Comparison of ENCODE assay signal across 1 cellular context in the genomic region with DNA sequence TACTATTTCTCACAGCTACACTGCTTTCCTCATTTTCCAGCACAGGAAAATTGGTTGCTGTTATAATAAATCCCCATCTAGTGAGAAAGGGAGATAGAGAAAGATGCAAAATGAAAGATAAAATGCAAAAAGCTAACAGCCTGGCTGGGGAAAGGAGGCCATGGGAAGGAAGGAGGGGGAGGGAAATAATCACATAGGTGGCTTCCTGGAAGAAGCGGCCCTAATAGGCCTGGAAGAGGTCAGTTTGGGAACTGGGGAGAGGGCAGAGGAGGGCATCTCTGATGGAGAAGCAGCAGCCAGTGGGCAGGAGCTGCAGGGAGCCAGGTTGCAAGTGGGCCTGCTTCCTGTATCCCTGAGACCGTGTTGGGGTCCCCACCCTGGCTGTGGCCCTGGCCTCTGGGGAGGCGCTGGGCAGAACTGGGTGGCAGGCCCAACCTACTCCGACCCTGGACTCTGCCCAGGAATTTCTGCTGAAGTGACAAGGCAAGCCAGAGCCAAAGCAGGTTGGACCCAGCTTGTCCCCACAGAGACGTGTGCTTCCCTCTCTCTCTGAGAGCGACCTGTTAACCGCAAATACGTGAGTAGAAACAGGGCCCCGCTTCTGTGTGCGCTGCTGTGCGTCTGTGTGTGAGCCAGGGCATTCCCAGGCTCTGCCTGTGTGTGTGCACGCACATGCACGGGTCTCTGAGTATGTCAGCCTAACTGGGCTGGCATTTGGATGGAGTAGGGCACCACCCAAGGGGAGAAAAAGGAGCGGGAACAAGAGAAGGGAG.
TF ChIP-seq lines count a peak whose summit lies in the region.

No MANE protein-coding gene starts in this region.

TF ChIP-seq in HepG2, 621 proteins besides CTCF, POLR2A, EP300 and RAD21 (continued from another document and continues in another):
- TF ChIP-seq, protein P1, sequence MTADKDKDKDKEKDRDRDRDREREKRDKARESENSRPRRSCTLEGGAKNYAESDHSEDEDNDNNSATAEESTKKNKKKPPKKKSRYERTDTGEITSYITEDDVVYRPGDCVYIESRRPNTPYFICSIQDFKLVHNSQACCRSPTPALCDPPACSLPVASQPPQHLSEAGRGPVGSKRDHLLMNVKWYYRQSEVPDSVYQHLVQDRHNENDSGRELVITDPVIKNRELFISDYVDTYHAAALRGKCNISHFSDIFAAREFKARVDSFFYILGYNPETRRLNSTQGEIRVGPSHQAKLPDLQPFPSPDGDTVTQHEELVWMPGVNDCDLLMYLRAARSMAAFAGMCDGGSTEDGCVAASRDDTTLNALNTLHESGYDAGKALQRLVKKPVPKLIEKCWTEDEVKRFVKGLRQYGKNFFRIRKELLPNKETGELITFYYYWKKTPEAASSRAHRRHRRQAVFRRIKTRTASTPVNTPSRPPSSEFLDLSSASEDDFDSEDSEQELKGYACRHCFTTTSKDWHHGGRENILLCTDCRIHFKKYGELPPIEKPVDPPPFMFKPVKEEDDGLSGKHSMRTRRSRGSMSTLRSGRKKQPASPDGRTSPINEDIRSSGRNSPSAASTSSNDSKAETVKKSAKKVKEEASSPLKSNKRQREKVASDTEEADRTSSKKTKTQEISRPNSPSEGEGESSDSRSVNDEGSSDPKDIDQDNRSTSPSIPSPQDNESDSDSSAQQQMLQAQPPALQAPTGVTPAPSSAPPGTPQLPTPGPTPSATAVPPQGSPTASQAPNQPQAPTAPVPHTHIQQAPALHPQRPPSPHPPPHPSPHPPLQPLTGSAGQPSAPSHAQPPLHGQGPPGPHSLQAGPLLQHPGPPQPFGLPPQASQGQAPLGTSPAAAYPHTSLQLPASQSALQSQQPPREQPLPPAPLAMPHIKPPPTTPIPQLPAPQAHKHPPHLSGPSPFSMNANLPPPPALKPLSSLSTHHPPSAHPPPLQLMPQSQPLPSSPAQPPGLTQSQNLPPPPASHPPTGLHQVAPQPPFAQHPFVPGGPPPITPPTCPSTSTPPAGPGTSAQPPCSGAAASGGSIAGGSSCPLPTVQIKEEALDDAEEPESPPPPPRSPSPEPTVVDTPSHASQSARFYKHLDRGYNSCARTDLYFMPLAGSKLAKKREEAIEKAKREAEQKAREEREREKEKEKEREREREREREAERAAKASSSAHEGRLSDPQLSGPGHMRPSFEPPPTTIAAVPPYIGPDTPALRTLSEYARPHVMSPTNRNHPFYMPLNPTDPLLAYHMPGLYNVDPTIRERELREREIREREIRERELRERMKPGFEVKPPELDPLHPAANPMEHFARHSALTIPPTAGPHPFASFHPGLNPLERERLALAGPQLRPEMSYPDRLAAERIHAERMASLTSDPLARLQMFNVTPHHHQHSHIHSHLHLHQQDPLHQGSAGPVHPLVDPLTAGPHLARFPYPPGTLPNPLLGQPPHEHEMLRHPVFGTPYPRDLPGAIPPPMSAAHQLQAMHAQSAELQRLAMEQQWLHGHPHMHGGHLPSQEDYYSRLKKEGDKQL (CRISPR knock-in tag; IDR thresholded peaks at IDR 0.05; ENCODE audit: low read depth) = no peak
- TF ChIP-seq FOXK2 (IDR thresholded peaks at IDR 0.05) = no peak
- TF ChIP-seq WIZ (CRISPR knock-in tag; IDR thresholded peaks at IDR 0.05) = no peak
- TF ChIP-seq, protein P2, sequence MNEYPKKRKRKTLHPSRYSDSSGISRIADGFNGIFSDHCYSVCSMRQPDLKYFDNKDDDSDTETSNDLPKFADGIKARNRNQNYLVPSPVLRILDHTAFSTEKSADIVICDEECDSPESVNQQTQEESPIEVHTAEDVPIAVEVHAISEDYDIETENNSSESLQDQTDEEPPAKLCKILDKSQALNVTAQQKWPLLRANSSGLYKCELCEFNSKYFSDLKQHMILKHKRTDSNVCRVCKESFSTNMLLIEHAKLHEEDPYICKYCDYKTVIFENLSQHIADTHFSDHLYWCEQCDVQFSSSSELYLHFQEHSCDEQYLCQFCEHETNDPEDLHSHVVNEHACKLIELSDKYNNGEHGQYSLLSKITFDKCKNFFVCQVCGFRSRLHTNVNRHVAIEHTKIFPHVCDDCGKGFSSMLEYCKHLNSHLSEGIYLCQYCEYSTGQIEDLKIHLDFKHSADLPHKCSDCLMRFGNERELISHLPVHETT (CRISPR knock-in tag; conservative IDR thresholded peaks at IDR 0.05) = no peak
- no peak for TF ChIP-seq ZZZ3 (CRISPR knock-in tag; IDR thresholded peaks at IDR 0.05; ENCODE audit: borderline replicate concordance)
- TF ChIP-seq ERF (CRISPR knock-in tag; IDR thresholded peaks at IDR 0.05) = peak; percentile 51; the same call in 1 of the 2 replicates
- TF ChIP-seq ZNF713 (CRISPR knock-in tag; IDR thresholded peaks at IDR 0.05) = 0 out of 2 replicates have a peak, but pooled peaks have one; percentile 54
- no peak for TF ChIP-seq ATF1 (CRISPR knock-in tag; IDR thresholded peaks at IDR 0.05)
- TF ChIP-seq IKZF4 (CRISPR knock-in tag; IDR thresholded peaks at IDR 0.05; ENCODE audit: borderline replicate concordance, low read depth, not compliant biosample characterization) = no peak
- no peak for TF ChIP-seq NCOA1 (CRISPR knock-in tag; IDR thresholded peaks at IDR 0.05)
- TF ChIP-seq ZNF589 (CRISPR knock-in tag; conservative IDR thresholded peaks at IDR 0.05) = no peak
- no peak for TF ChIP-seq NAIF1 (CRISPR knock-in tag; IDR thresholded peaks at IDR 0.05; ENCODE audit: borderline replicate concordance)
- no peak for TF ChIP-seq ZNF44 (CRISPR knock-in tag; IDR thresholded peaks at IDR 0.05)
- TF ChIP-seq ZNF552 (CRISPR knock-in tag; IDR thresholded peaks at IDR 0.05; ENCODE audit: borderline replicate concordance) = no peak; the same call in 1 of the 2 replicates
- TF ChIP-seq NCOA2 (CRISPR knock-in tag; IDR thresholded peaks at IDR 0.05) = no peak
- no peak for TF ChIP-seq U2AF1 (optimal IDR thresholded peaks at IDR 0.05; ENCODE audit: low read depth, low read length)
- TF ChIP-seq HOXD1 (CRISPR knock-in tag; IDR thresholded peaks at IDR 0.05) = no peak
- no peak for TF ChIP-seq ZC3H13 (CRISPR knock-in tag; IDR thresholded peaks at IDR 0.05)
- TF ChIP-seq, protein P3, sequence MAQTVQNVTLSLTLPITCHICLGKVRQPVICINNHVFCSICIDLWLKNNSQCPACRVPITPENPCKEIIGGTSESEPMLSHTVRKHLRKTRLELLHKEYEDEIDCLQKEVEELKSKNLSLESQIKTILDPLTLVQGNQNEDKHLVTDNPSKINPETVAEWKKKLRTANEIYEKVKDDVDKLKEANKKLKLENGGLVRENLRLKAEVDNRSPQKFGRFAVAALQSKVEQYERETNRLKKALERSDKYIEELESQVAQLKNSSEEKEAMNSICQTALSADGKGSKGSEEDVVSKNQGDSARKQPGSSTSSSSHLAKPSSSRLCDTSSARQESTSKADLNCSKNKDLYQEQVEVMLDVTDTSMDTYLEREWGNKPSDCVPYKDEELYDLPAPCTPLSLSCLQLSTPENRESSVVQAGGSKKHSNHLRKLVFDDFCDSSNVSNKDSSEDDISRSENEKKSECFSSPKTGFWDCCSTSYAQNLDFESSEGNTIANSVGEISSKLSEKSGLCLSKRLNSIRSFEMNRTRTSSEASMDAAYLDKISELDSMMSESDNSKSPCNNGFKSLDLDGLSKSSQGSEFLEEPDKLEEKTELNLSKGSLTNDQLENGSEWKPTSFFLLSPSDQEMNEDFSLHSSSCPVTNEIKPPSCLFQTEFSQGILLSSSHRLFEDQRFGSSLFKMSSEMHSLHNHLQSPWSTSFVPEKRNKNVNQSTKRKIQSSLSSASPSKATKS (CRISPR knock-in tag; IDR thresholded peaks at IDR 0.05) = no peak
- 0 out of 2 replicates have a peak, but pooled peaks have one; percentile 85 for TF ChIP-seq ZNF510 (CRISPR knock-in tag; IDR thresholded peaks at IDR 0.05; ENCODE audit: low read depth)
- no peak for TF ChIP-seq SATB2 (CRISPR knock-in tag; IDR thresholded peaks at IDR 0.05)
- no peak for TF ChIP-seq NFKBIZ (CRISPR knock-in tag; IDR thresholded peaks at IDR 0.05)
- TF ChIP-seq SRY (CRISPR knock-in tag; IDR thresholded peaks at IDR 0.05) = no peak
- no peak for TF ChIP-seq GABPB1 (CRISPR knock-in tag; IDR thresholded peaks at IDR 0.05)
- TF ChIP-seq CENPX (CRISPR knock-in tag; IDR thresholded peaks at IDR 0.05) = no peak
- TF ChIP-seq, protein P4, sequence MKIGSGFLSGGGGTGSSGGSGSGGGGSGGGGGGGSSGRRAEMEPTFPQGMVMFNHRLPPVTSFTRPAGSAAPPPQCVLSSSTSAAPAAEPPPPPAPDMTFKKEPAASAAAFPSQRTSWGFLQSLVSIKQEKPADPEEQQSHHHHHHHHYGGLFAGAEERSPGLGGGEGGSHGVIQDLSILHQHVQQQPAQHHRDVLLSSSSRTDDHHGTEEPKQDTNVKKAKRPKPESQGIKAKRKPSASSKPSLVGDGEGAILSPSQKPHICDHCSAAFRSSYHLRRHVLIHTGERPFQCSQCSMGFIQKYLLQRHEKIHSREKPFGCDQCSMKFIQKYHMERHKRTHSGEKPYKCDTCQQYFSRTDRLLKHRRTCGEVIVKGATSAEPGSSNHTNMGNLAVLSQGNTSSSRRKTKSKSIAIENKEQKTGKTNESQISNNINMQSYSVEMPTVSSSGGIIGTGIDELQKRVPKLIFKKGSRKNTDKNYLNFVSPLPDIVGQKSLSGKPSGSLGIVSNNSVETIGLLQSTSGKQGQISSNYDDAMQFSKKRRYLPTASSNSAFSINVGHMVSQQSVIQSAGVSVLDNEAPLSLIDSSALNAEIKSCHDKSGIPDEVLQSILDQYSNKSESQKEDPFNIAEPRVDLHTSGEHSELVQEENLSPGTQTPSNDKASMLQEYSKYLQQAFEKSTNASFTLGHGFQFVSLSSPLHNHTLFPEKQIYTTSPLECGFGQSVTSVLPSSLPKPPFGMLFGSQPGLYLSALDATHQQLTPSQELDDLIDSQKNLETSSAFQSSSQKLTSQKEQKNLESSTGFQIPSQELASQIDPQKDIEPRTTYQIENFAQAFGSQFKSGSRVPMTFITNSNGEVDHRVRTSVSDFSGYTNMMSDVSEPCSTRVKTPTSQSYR (CRISPR knock-in tag; IDR thresholded peaks at IDR 0.05; ENCODE audit: borderline replicate concordance) = no peak
- no peak for TF ChIP-seq MAFG (CRISPR knock-in tag; IDR thresholded peaks at IDR 0.05)
- peak; percentile 90 for TF ChIP-seq PHF21A (CRISPR knock-in tag; IDR thresholded peaks at IDR 0.05)
- no peak for TF ChIP-seq KAT7 (CRISPR knock-in tag; IDR thresholded peaks at IDR 0.05; ENCODE audit: borderline replicate concordance)
- TF ChIP-seq RBFOX2 (IDR thresholded peaks at IDR 0.05; ENCODE audit: low read depth, low read length) = no peak
- TF ChIP-seq, protein P5, sequence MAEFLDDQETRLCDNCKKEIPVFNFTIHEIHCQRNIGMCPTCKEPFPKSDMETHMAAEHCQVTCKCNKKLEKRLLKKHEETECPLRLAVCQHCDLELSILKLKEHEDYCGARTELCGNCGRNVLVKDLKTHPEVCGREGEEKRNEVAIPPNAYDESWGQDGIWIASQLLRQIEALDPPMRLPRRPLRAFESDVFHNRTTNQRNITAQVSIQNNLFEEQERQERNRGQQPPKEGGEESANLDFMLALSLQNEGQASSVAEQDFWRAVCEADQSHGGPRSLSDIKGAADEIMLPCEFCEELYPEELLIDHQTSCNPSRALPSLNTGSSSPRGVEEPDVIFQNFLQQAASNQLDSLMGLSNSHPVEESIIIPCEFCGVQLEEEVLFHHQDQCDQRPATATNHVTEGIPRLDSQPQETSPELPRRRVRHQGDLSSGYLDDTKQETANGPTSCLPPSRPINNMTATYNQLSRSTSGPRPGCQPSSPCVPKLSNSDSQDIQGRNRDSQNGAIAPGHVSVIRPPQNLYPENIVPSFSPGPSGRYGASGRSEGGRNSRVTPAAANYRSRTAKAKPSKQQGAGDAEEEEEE (CRISPR knock-in tag; IDR thresholded peaks at IDR 0.05; ENCODE audit: borderline replicate concordance) = no peak
- TF ChIP-seq EZH2 (conservative IDR thresholded peaks at IDR 0.05; ENCODE audit: low read depth, low read length) = no peak
- no peak for TF ChIP-seq ZNF138 (CRISPR knock-in tag; IDR thresholded peaks at IDR 0.05; ENCODE audit: low read depth)
- TF ChIP-seq, protein P6, sequence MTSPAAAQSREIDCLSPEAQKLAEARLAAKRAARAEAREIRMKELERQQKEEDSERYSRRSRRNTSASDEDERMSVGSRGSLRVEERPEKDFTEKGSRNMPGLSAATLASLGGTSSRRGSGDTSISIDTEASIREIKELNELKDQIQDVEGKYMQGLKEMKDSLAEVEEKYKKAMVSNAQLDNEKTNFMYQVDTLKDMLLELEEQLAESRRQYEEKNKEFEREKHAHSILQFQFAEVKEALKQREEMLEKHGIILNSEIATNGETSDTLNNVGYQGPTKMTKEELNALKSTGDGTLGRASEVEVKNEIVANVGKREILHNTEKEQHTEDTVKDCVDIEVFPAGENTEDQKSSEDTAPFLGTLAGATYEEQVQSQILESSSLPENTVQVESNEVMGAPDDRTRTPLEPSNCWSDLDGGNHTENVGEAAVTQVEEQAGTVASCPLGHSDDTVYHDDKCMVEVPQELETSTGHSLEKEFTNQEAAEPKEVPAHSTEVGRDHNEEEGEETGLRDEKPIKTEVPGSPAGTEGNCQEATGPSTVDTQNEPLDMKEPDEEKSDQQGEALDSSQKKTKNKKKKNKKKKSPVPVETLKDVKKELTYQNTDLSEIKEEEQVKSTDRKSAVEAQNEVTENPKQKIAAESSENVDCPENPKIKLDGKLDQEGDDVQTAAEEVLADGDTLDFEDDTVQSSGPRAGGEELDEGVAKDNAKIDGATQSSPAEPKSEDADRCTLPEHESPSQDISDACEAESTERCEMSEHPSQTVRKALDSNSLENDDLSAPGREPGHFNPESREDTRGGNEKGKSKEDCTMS (CRISPR knock-in tag; conservative IDR thresholded peaks at IDR 0.05) = no peak
- TF ChIP-seq, protein P7, sequence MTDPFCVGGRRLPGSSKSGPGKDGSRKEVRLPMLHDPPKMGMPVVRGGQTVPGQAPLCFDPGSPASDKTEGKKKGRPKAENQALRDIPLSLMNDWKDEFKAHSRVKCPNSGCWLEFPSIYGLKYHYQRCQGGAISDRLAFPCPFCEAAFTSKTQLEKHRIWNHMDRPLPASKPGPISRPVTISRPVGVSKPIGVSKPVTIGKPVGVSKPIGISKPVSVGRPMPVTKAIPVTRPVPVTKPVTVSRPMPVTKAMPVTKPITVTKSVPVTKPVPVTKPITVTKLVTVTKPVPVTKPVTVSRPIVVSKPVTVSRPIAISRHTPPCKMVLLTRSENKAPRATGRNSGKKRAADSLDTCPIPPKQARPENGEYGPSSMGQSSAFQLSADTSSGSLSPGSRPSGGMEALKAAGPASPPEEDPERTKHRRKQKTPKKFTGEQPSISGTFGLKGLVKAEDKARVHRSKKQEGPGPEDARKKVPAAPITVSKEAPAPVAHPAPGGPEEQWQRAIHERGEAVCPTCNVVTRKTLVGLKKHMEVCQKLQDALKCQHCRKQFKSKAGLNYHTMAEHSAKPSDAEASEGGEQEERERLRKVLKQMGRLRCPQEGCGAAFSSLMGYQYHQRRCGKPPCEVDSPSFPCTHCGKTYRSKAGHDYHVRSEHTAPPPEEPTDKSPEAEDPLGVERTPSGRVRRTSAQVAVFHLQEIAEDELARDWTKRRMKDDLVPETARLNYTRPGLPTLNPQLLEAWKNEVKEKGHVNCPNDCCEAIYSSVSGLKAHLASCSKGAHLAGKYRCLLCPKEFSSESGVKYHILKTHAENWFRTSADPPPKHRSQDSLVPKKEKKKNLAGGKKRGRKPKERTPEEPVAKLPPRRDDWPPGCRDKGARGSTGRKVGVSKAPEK (CRISPR knock-in tag; IDR thresholded peaks at IDR 0.05; ENCODE audit: borderline replicate concordance) = no peak
- no peak for TF ChIP-seq ZNF33B (CRISPR knock-in tag; IDR thresholded peaks at IDR 0.05)
- TF ChIP-seq SPEN (CRISPR knock-in tag; IDR thresholded peaks at IDR 0.05; ENCODE audit: low read depth) = peak; percentile 57
- TF ChIP-seq ZNF3 (CRISPR knock-in tag; IDR thresholded peaks at IDR 0.05) = no peak
